Comparison of ENCODE assay signal across 27 cellular contexts in genomic region chr18:35956226-35956625, GRCh38.
DNase-seq lines count a peak whose midpoint lies in the region; TF ChIP-seq lines count a peak whose summit lies in the region.
"Had no signal": no experiment of that assay in that cellular context is flagged by ENCODE, and none has a peak within 500 bp of the region (broad histone marks: within the 10 kb centered on the region; RNA-seq: fewer than 3 reads in every experiment).

No MANE protein-coding gene starts in this region.

- CTCF ChIA-PET in HEK293 (lab: Yijun Ruan, JAX): no interaction called here

- no peak overlapping the region for H3K4me3 ChIP-seq in HEK293 (ENCODE audit: low read depth, low read length)
- H3K4me3 ChIP-seq: A549; BLaER1; BLaER1 treated with 17β-estradiol and CSF1 and Interleukin-3, amounts not matched to agents 10 nM and 100 nM had no signal

- POLR2A ChIA-PET in HEK293 (lab: Yijun Ruan, JAX): no interaction called here

- H3K36me3 ChIP-seq in HEK293 (ENCODE audit: control insufficient read depth in 2 of 2, insufficient read depth in 1 of 2, low read length in 2 of 2): no peaks in the 10 kb centered on the region
- H3K36me3 ChIP-seq: BE2C; BLaER1; BLaER1 treated with 17β-estradiol and CSF1 and Interleukin-3, amounts not matched to agents 10 nM and 100 nM had no signal

- DNase-seq in GM20000 (ENCODE audit: low spot score): no peak
- DNase-seq: 8988T; ACHN; AML-193; BE2C; C1 segment of cervical spinal cord; Caco-2; Calu3; CD4-positive, alpha-beta memory T cell; CD4-positive, alpha-beta T cell; CD4-positive, CD25-positive, alpha-beta regulatory T cell; CD8-positive, alpha-beta memory T cell; CD8-positive, alpha-beta T cell; COR-L47; DMS 273 treated with DMSO at 0.1 percent for 48 hours; DMS153; DMS53; DMS79; DMS79 treated with DMSO at 0.1 percent for 48 hours; DND-41; EL had no signal

- TF ChIP-seq CTCF in HEK293 (tag by site-specific recombination; IDR thresholded peaks at IDR 0.05): no peak
- no peak for TF ChIP-seq CTCF in GM20000 (IDR thresholded peaks at IDR 0.05; ENCODE audit: extremely low read depth, missing control alignments)

- H3K27ac ChIP-seq in HEK293 (ENCODE audit: extremely low read depth, low read depth, low read length): no peak overlapping the region
- H3K27ac ChIP-seq: 22Rv1; A549; BLaER1; BLaER1 treated with 17β-estradiol and CSF1 and Interleukin-3, amounts not matched to agents 10 nM and 100 nM; C4-2B had no signal

- no peaks in the 10 kb centered on the region for H3K9me3 ChIP-seq in HEK293 (ENCODE audit: control insufficient read depth, insufficient read depth, low read depth, low read length)
- H3K9me3 ChIP-seq: BE2C, Caco-2 had no signal

- no peaks in the 10 kb centered on the region for H3K4me1 ChIP-seq in HEK293 (ENCODE audit: control insufficient read depth, insufficient read depth, low read length)
- H3K4me1 ChIP-seq: A549; BE2C; BLaER1; BLaER1 treated with 17β-estradiol and CSF1 and Interleukin-3, amounts not matched to agents 10 nM and 100 nM; Caco-2 had no signal

TF ChIP-seq in HEK293, 187 proteins besides CTCF, POLR2A, EP300 and RAD21:
- TF ChIP-seq ZNF558 (tag by site-specific recombination; IDR thresholded peaks at IDR 0.05) (peak; percentile 95), ZNF266 (tag by site-specific recombination; IDR thresholded peaks at IDR 0.05; ENCODE audit: low read depth) (no peak)
